ENCODE assay signal across 6 cellular contexts in genomic region chr1:155126494-155127104, GRCh38.
DNase-seq lines count a peak whose midpoint lies in the region; ATAC-seq lines count a peak whose summit lies in the region.

No MANE protein-coding gene starts in this region.

- H3K9me3 Mint-ChIP-seq in stimulated activated naive CD8-positive, alpha-beta T cell treated with anti-CD3 and anti-CD28 coated beads, Interleukin-15, amount 100 ng/mL, for 72 hours, result no peaks in the 10 kb centered on the region

- H3K4me3 Mint-ChIP-seq in stimulated activated naive CD8-positive, alpha-beta T cell treated with anti-CD3 and anti-CD28 coated beads, Interleukin-15, amount 100 ng/mL, for 72 hours, result peak overlapping the region; percentile 75 to 86

- DNase-seq in NCI-H1417 treated with DMSO at 0.1 percent for 48 hours (lab: John Stamatoyannopoulos, UW) (peak; percentile 28), iPS-NIHi11 (ENCODE audit: low spot score) (peak; percentile 41)
- peak; percentile 71 for DNase-seq in activated effector memory CD4-positive, alpha-beta T cell treated with anti-CD3 and anti-CD28 coated beads, Interleukin-2, amount 50 U/mL, for 16 hours
- DNase-seq in stimulated activated naive CD8-positive, alpha-beta T cell treated with anti-CD3 and anti-CD28 coated beads, Interleukin-15, amount 100 ng/mL, for 72 hours, result peak in 1 of 2 donors; percentile 24

- no peak overlapping the region for H3K27ac Mint-ChIP-seq in stimulated activated naive CD8-positive, alpha-beta T cell treated with anti-CD3 and anti-CD28 coated beads, Interleukin-15, amount 100 ng/mL, for 72 hours

- H3K27me3 Mint-ChIP-seq in stimulated activated naive CD8-positive, alpha-beta T cell treated with anti-CD3 and anti-CD28 coated beads, Interleukin-15, amount 100 ng/mL, for 72 hours, result peaks cover 39% of the 10 kb centered on the region

- peaks cover 37% of the 10 kb centered on the region for H3K4me1 Mint-ChIP-seq in stimulated activated naive CD8-positive, alpha-beta T cell treated with anti-CD3 and anti-CD28 coated beads, Interleukin-15, amount 100 ng/mL, for 72 hours

- ATAC-seq in stimulated activated naive CD8-positive, alpha-beta T cell treated with anti-CD3 and anti-CD28 coated beads, Interleukin-15, amount 100 ng/mL, for 72 hours, result peak; percentile 66
- ATAC-seq in GM19455 (IDR thresholded peaks at IDR 0.05; ENCODE audit: unreplicated experiment) (no peak), HG02759 (IDR thresholded peaks at IDR 0.05; ENCODE audit: unreplicated experiment) (no peak)
